In the genomic region with DNA sequence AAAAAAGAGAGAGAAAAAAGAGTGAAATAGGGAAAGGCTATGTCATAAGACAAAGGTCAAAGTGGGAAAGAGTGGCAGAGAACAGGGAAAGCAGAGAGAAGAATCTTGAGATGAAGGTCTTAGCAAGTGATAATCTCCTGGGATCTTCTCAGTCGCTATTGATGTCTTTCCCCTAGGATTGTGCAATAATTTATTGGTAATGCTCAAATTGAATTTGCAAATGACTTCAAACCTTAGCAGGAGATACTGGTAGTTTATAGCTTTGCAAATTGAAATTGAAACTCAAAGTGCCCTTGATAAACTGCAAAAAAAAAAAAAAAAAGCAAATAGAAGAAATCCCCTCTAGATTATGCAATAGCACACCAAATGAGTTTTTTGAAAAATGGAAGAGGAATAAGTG, we compare ENCODE assay signal across 27 cellular contexts. TPM values are rescaled to one million over a fixed set of nuclear protein-coding genes. Genes with fewer than 3 reads are reported as not detected.
DNase-seq lines count a peak whose midpoint lies in the region; FAIRE-seq and TF ChIP-seq lines count a peak whose summit lies in the region.
"Had no signal": no experiment of that assay in that cellular context is flagged by ENCODE, and none has a peak within 500 bp of the region (broad histone marks: within the 10 kb centered on the region; RNA-seq: fewer than 3 reads in every experiment).

No MANE protein-coding gene starts in this region.

- BruUV-seq in PC-9 (replicated peaks; lab: Mats Ljungman, UMichigan), result no TSS peak

- H3K4me3 Mint-ChIP-seq in astrocyte (ENCODE audit: unreplicated experiment) (no peak overlapping the region), brain (peak overlapping the region in 2 of 5 experiments; percentile 75 to 82)
- H3K4me3 Mint-ChIP-seq: B cell; CD14-positive monocyte; CD4-positive, alpha-beta memory T cell; CD4-positive, CD25-positive, alpha-beta regulatory T cell; CD8-positive, alpha-beta memory T cell had no signal

- H3K9me3 ChIP-seq in astrocyte (ENCODE audit: insufficient read depth, low read depth, low read length) (no peaks in the 10 kb centered on the region), PC-9 (ENCODE audit: insufficient read depth, low read depth) (no peaks in the 10 kb centered on the region)
- H3K9me3 ChIP-seq: A549, BLaER1 had no signal

- H3K79me2 ChIP-seq in astrocyte (ENCODE audit: insufficient read depth, low read length) (no peaks in the 10 kb centered on the region), PC-9 (ENCODE audit: low read depth) (no peaks in the 10 kb centered on the region)

- H3K9me3 Mint-ChIP-seq in astrocyte (ENCODE audit: unreplicated experiment) (no peaks in the 10 kb centered on the region), brain (peaks cover 0 to 9% (median 0%) of the 10 kb centered on the region in 5 experiments)

- CTCF ChIA-PET in PC-9 (lab: Charles Lee), result no interaction called here

- H3K9ac ChIP-seq in astrocyte (ENCODE audit: low read length), result no peak overlapping the region
- H3K9ac ChIP-seq: BLaER1 had no signal

- H3K27me3 Mint-ChIP-seq in astrocyte (ENCODE audit: low read depth, unreplicated experiment) (no peaks in the 10 kb centered on the region), brain (peaks cover 7% of the 10 kb centered on the region)
- H3K27me3 Mint-ChIP-seq: B cell; CD4-positive, alpha-beta memory T cell; CD4-positive, CD25-positive, alpha-beta regulatory T cell had no signal

- intact Hi-C loops in PC-9 (cut with micrococcal nuclease; ENCODE audit: unreplicated experiment), result no loop called here

- POLR2A ChIA-PET in PC-9 (lab: Charles Lee; ENCODE audit: unreplicated experiment), result no interaction called here

- H2AFZ ChIP-seq in astrocyte (ENCODE audit: low read depth, low read length), result no peak overlapping the region
- no peak overlapping the region for H2AFZ ChIP-seq in PC-9

- H3K27ac ChIP-seq in astrocyte (ENCODE audit: low read depth, low read length), result no peak overlapping the region
- H3K27ac ChIP-seq in PC-9, result no peak overlapping the region
- H3K27ac ChIP-seq: 22Rv1, A549, BLaER1 had no signal

- FAIRE-seq in astrocyte (lab: Jason Lieb, UNC), result peak; percentile 17
- FAIRE-seq: A549, GM12878, GM12892, GM18507 had no signal

- no peaks in the 10 kb centered on the region for H3K36me3 Mint-ChIP-seq in astrocyte (ENCODE audit: low read depth, unreplicated experiment)
- peaks cover 14% of the 10 kb centered on the region for H3K36me3 Mint-ChIP-seq in brain
- H3K36me3 Mint-ChIP-seq: CD14-positive monocyte; CD4-positive, alpha-beta memory T cell; CD4-positive, CD25-positive, alpha-beta regulatory T cell; CD8-positive, alpha-beta memory T cell had no signal

- H3K36me3 ChIP-seq in astrocyte (ENCODE audit: insufficient read depth, low read length) (no peaks in the 10 kb centered on the region), PC-9 (ENCODE audit: low read depth) (no peaks in the 10 kb centered on the region)
- H3K36me3 ChIP-seq: BLaER1 had no signal

- no peaks in the 10 kb centered on the region for H3K9me2 ChIP-seq in PC-9 (ENCODE audit: insufficient read depth)

- no peaks in the 10 kb centered on the region for H3F3A ChIP-seq in PC-9 (ENCODE audit: insufficient read depth, low read depth)

- H4K20me1 ChIP-seq in astrocyte (ENCODE audit: insufficient read depth, low read length), result no peaks in the 10 kb centered on the region
- no peaks in the 10 kb centered on the region for H4K20me1 ChIP-seq in PC-9 (ENCODE audit: insufficient read depth)
- H4K20me1 ChIP-seq: BLaER1 had no signal

- DNase-seq in NCI-H82 (lab: John Stamatoyannopoulos, UW) (peak; percentile 7), NCI-H82 treated with DMSO at 0.1 percent for 48 hours (lab: John Stamatoyannopoulos, UW; ENCODE audit: unreplicated experiment) (no peak), astrocyte (ENCODE audit: low read depth) (no peak), NCI-H446 (lab: John Stamatoyannopoulos, UW) (no peak), PC-9 (no peak)
- DNase-seq: AML-193; C1 segment of cervical spinal cord; CD4-positive, alpha-beta memory T cell; CD4-positive, CD25-positive, alpha-beta regulatory T cell; CD8-positive, alpha-beta memory T cell; COR-L47; DMS 273 treated with DMSO at 0.1 percent for 48 hours; DMS153; DMS53; DMS79; DND-41; EL; GDM1 had no signal

- H3K27me3 ChIP-seq in astrocyte (ENCODE audit: insufficient read depth, low read length) (no peaks in the 10 kb centered on the region), PC-9 (ENCODE audit: insufficient read depth, low read depth) (no peaks in the 10 kb centered on the region)

- H3K4me2 ChIP-seq in astrocyte (ENCODE audit: low read length) (no peak overlapping the region), PC-9 (no peak overlapping the region)
- H3K4me2 ChIP-seq: A549 had no signal

- H3K4me1 Mint-ChIP-seq in astrocyte (ENCODE audit: low read depth, unreplicated experiment) (no peaks in the 10 kb centered on the region), brain (peaks cover 43% of the 10 kb centered on the region)
- H3K4me1 Mint-ChIP-seq: B cell; CD14-positive monocyte; CD4-positive, alpha-beta memory T cell; CD4-positive, CD25-positive, alpha-beta regulatory T cell; CD8-positive, alpha-beta memory T cell had no signal

- TF ChIP-seq CTCF in astrocyte (IDR thresholded peaks at IDR 0.05; ENCODE audit: insufficient read depth, low read depth, low read length) (no peak), brain (conservative IDR thresholded peaks at IDR 0.05) (no peak), PC-9 (conservative IDR thresholded peaks at IDR 0.05) (no peak)

- H3K4me3 ChIP-seq in astrocyte (ENCODE audit: insufficient read depth, low read depth, low read length), result no peak overlapping the region
- no peak overlapping the region for H3K4me3 ChIP-seq in PC-9
- H3K4me3 ChIP-seq: A549, BLaER1, GM12878 had no signal

- H3K4me1 ChIP-seq in astrocyte (ENCODE audit: insufficient read depth, low read length) (no peaks in the 10 kb centered on the region), PC-9 (replicated peaks; ENCODE audit: insufficient read depth) (no peaks in the 10 kb centered on the region)
- H3K4me1 ChIP-seq: A549 had no signal

- H3K27ac Mint-ChIP-seq in astrocyte (ENCODE audit: unreplicated experiment) (no peak overlapping the region), brain (peak overlapping the region in 3 of 5 experiments; percentile 60 to 91 (median 86))
- H3K27ac Mint-ChIP-seq: B cell; CD14-positive monocyte; CD4-positive, alpha-beta memory T cell; CD4-positive, CD25-positive, alpha-beta regulatory T cell had no signal

RNA-seq across cellular contexts. Expression of a gene that starts 45.7 kb away (rescaled TPM):
- total RNA-seq in astrocyte (16.8 and 31.2 TPM in 2 replicates), PC-9 (2021) (57.0 and 79.5 TPM in 2 replicates)
- 7.4 TPM for polyA plus RNA-seq in brain (ENCODE audit: insufficient read depth, low read depth, low replicate concordance)
- total RNA-seq: CD4-positive, alpha-beta memory T cell; CD4-positive, CD25-positive, alpha-beta regulatory T cell; CD8-positive, alpha-beta memory T cell had no signal
- polyA plus RNA-seq: CD4-positive, alpha-beta memory T cell; CD4-positive, CD25-positive, alpha-beta regulatory T cell; CD8-positive, alpha-beta memory T cell had no signal
